ENCODE assay signal across 23 cellular contexts in genomic region chr3:192487032-192487431, GRCh38.
"Had no signal": no experiment of that assay in that cellular context is flagged by ENCODE, and none has a peak within 500 bp of the region (broad histone marks: within the 10 kb centered on the region; RNA-seq: fewer than 3 reads in every experiment).

No MANE protein-coding gene starts in this region.

- H3K9me3 ChIP-seq: heart left ventricle, left lung, prostate gland, spleen, testis, tibial nerve had no signal

- H3K27ac Mint-ChIP-seq: natural killer cell treated with Interleukin-12 subunit alpha and Interleukin-12 subunit beta and Interleukin-15 and Interleukin-18, amount 100 ng/mL, for 72 hours; stimulated activated naive B cell treated with anti-CD40 and anti-IgM and Interleukin-4, amounts not matched to agents 10 μg/mL and 1 μg/mL and 100 μg/mL, for 72 hours; stimulated activated naive CD8-positive, alpha-beta T cell treated with anti-CD3 and anti-CD28 coated beads, Interleukin-15, amount 100 ng/mL, for 72 hours had no signal

- H3K27ac ChIP-seq: left lung, parathyroid adenoma, prostate gland, spleen, testis, tibial nerve had no signal

- H3K4me1 Mint-ChIP-seq: stimulated activated naive B cell treated with anti-CD40 and anti-IgM and Interleukin-4, amounts not matched to agents 10 μg/mL and 1 μg/mL and 100 μg/mL, for 72 hours; stimulated activated naive CD8-positive, alpha-beta T cell treated with anti-CD3 and anti-CD28 coated beads, Interleukin-15, amount 100 ng/mL, for 72 hours had no signal

- ATAC-seq: esophagus mucosa; left lung; natural killer cell treated with Interleukin-12 subunit alpha and Interleukin-12 subunit beta and Interleukin-15 and Interleukin-18, amount 100 ng/mL, for 72 hours; sciatic nerve; stimulated activated naive B cell treated with anti-CD40 and anti-IgM and Interleukin-4, amounts not matched to agents 10 μg/mL and 1 μg/mL and 100 μg/mL, for 72 hours; stimulated activated naive CD8-positive, alpha-beta T cell treated with anti-CD3 and anti-CD28 coated beads, Interleukin-15, amount 100 ng/mL, for 72 hours had no signal

- H3K79me2 ChIP-seq: parathyroid adenoma had no signal

- H3K4me1 ChIP-seq: left lung, parathyroid adenoma, prostate gland, spleen, testis had no signal

- H3K9me3 Mint-ChIP-seq: stimulated activated naive CD8-positive, alpha-beta T cell treated with anti-CD3 and anti-CD28 coated beads, Interleukin-15, amount 100 ng/mL, for 72 hours had no signal

- H3K4me3 ChIP-seq: heart left ventricle, left lung, lung, prostate gland, spleen, testis, tibial nerve had no signal

- H3K27me3 Mint-ChIP-seq: natural killer cell treated with Interleukin-12 subunit alpha and Interleukin-12 subunit beta and Interleukin-15 and Interleukin-18, amount 100 ng/mL, for 72 hours had no signal

- H3K36me3 Mint-ChIP-seq: natural killer cell treated with Interleukin-12 subunit alpha and Interleukin-12 subunit beta and Interleukin-15 and Interleukin-18, amount 100 ng/mL, for 72 hours; stimulated activated naive B cell treated with anti-CD40 and anti-IgM and Interleukin-4, amounts not matched to agents 10 μg/mL and 1 μg/mL and 100 μg/mL, for 72 hours had no signal

- H3K4me3 Mint-ChIP-seq: natural killer cell treated with Interleukin-12 subunit alpha and Interleukin-12 subunit beta and Interleukin-15 and Interleukin-18, amount 100 ng/mL, for 72 hours; stimulated activated naive B cell treated with anti-CD40 and anti-IgM and Interleukin-4, amounts not matched to agents 10 μg/mL and 1 μg/mL and 100 μg/mL, for 72 hours; stimulated activated naive CD8-positive, alpha-beta T cell treated with anti-CD3 and anti-CD28 coated beads, Interleukin-15, amount 100 ng/mL, for 72 hours had no signal

- H3K36me3 ChIP-seq: heart left ventricle, left lung, prostate gland, spleen, tibial nerve had no signal

- H3K27me3 ChIP-seq: heart left ventricle, left lung, spleen, testis, tibial nerve had no signal

- H2AFZ ChIP-seq: parathyroid adenoma had no signal

- DNase-seq: effector memory CD4-positive, alpha-beta T cell; heart left ventricle; hypothalamus; islet precursor cell; left lung; mesenchymal stem cell; midbrain; occipital lobe; retina; spleen; stimulated activated CD4-positive, alpha-beta T cell treated with anti-CD3 and anti-CD28 coated beads, Interleukin-15, amount 100 ng/mL, for 24 hours; stimulated activated CD4-positive, alpha-beta T cell treated with anti-CD3 and anti-CD28 coated beads, Interleukin-1b, Interleukin-23, amount 100 ng/mL, for 48 hours; stimulated activated CD4-positive, alpha-beta T cell treated with anti-CD3 and anti-CD28 coated beads, Interleukin-4, amount 100 ng/mL, for 4 hours; stimulated activated naive B cell treated with anti-CD40 and anti-IgM and Interleukin-4, amounts not matched to agents 10 μg/mL and 1 μg/mL and 100 μg/mL, for 72 hours; stimulated activated naive CD8-positive, alpha-beta T cell treated with anti-CD3 and anti-CD28 coated beads, Interleukin-15, amount 100 ng/mL, for 72 hours; testis had no signal
